ENCODE assay signal across 16 cellular contexts in the genomic region with DNA sequence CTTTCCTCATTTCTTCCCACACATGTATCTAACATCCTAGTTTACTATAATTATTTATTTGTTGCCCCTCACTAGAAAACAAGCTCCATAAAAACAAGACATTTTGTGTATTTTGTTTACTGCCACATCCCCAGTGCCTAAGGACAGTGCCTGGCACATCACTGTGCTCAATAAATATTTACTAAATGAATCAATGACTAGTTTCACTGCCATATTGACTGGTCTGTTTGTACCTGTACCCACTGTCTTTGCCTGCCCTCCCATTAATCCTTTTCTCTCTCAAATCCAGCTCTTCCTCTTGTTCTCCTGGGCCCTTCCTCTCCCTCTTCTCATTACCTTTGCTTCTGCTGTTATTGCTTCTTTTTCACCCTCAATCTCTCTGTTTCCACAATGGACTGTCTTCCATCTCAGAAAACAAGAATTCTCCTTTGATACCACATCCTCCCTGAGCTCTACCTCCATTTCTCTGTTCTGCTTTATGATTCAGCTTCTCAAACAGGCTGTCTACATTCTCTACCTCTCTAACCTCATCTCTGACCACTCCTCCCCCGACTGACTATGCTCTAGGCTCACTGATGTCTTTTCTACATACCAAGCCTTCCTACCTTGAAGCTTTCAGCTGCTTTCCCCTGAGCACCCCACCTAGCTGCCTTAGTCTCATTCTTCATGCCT. TPM values are rescaled to one million over a fixed set of nuclear protein-coding genes. Genes with fewer than 3 reads are reported as not detected.
DNase-seq lines count a peak whose midpoint lies in the region; ATAC-seq and TF ChIP-seq lines count a peak whose summit lies in the region.
"Had no signal": no experiment of that assay in that cellular context is flagged by ENCODE, and none has a peak within 500 bp of the region (broad histone marks: within the 10 kb centered on the region; RNA-seq: fewer than 3 reads in every experiment).

No MANE protein-coding gene starts in this region.

- H3K4me3 Mint-ChIP-seq in activated T-helper 1 cell treated with anti-CD3 and anti-CD28 coated beads, Interleukin-12 subunit alpha, Interleukin-12 subunit beta, Interleukin-2, Interleukin-4 antibody, amounts not matched to agents 30 ng/mL and 10 ng/mL and 1 ng/mL, durations not matched to agents 14 hours and 24 hours and 36 hours: no peak overlapping the region
- H3K4me3 Mint-ChIP-seq: activated naive CD4-positive, alpha-beta T cell treated with anti-CD3 and anti-CD28 coated beads, Interleukin-2, amount 10 ng/mL, durations not matched to agents 7 days and 5 days; CD4-positive, alpha-beta memory T cell; T-cell had no signal

- DNase-seq in kidney glomerular epithelial cell (lab: John Stamatoyannopoulos, UW): peak; percentile 24
- DNase-seq in activated T-helper 1 cell treated with anti-CD3 and anti-CD28 coated beads, Interleukin-12 subunit alpha, Interleukin-12 subunit beta, Interleukin-2, Interleukin-4 antibody, amounts not matched to agents 30 ng/mL and 10 ng/mL and 1 ng/mL, durations not matched to agents 14 hours and 24 hours and 36 hours (ENCODE audit: low spot score): no peak
- no peak for DNase-seq in GM10248 (ENCODE audit: extremely low spot score)
- DNase-seq in NCI-H2081 treated with DMSO at 0.1 percent for 48 hours (lab: John Stamatoyannopoulos, UW): no peak
- DNase-seq: activated naive CD4-positive, alpha-beta T cell treated with anti-CD3 and anti-CD28 coated beads, Interleukin-2, amount 10 ng/mL, durations not matched to agents 7 days and 5 days; CD4-positive, alpha-beta memory T cell; erythroblast; GF-D8; mucosa of descending colon; psoas muscle; T-cell; testis had no signal

- intact Hi-C loops in activated T-helper 1 cell treated with anti-CD3 and anti-CD28 coated beads, Interleukin-12 subunit alpha, Interleukin-12 subunit beta, Interleukin-2, Interleukin-4 antibody, amounts not matched to agents 30 ng/mL and 10 ng/mL and 1 ng/mL, durations not matched to agents 14 hours and 24 hours and 36 hours (cut with micrococcal nuclease): no loop called here

- ATAC-seq in GM18870 (IDR thresholded peaks at IDR 0.05; ENCODE audit: unreplicated experiment) (peak; percentile 61), GM21515 (IDR thresholded peaks at IDR 0.05; ENCODE audit: unreplicated experiment) (peak; percentile 76), HG03108 (IDR thresholded peaks at IDR 0.05; ENCODE audit: unreplicated experiment) (peak; percentile 70), GM21528 (IDR thresholded peaks at IDR 0.05; ENCODE audit: low FRiP score, unreplicated experiment) (no peak)
- ATAC-seq: mucosa of descending colon, psoas muscle, T-cell had no signal

- H3K27me3 Mint-ChIP-seq in activated T-helper 1 cell treated with anti-CD3 and anti-CD28 coated beads, Interleukin-12 subunit alpha, Interleukin-12 subunit beta, Interleukin-2, Interleukin-4 antibody, amounts not matched to agents 30 ng/mL and 10 ng/mL and 1 ng/mL, durations not matched to agents 14 hours and 24 hours and 36 hours (ENCODE audit: insufficient read depth): no peaks in the 10 kb centered on the region
- H3K27me3 Mint-ChIP-seq: CD4-positive, alpha-beta memory T cell had no signal

- H3K36me3 Mint-ChIP-seq in activated T-helper 1 cell treated with anti-CD3 and anti-CD28 coated beads, Interleukin-12 subunit alpha, Interleukin-12 subunit beta, Interleukin-2, Interleukin-4 antibody, amounts not matched to agents 30 ng/mL and 10 ng/mL and 1 ng/mL, durations not matched to agents 14 hours and 24 hours and 36 hours (ENCODE audit: low read depth): no peaks in the 10 kb centered on the region
- H3K36me3 Mint-ChIP-seq: activated naive CD4-positive, alpha-beta T cell treated with anti-CD3 and anti-CD28 coated beads, Interleukin-2, amount 10 ng/mL, durations not matched to agents 7 days and 5 days; CD4-positive, alpha-beta memory T cell; T-cell had no signal

- POLR2A ChIA-PET in GM10248 (lab: Yijun Ruan, JAX): no interaction called here

- no peaks in the 10 kb centered on the region for H3K4me1 Mint-ChIP-seq in activated T-helper 1 cell treated with anti-CD3 and anti-CD28 coated beads, Interleukin-12 subunit alpha, Interleukin-12 subunit beta, Interleukin-2, Interleukin-4 antibody, amounts not matched to agents 30 ng/mL and 10 ng/mL and 1 ng/mL, durations not matched to agents 14 hours and 24 hours and 36 hours (ENCODE audit: low read depth)
- H3K4me1 Mint-ChIP-seq: activated naive CD4-positive, alpha-beta T cell treated with anti-CD3 and anti-CD28 coated beads, Interleukin-2, amount 10 ng/mL, durations not matched to agents 7 days and 5 days; CD4-positive, alpha-beta memory T cell; T-cell had no signal

- TF ChIP-seq CTCF in GM10248 (IDR thresholded peaks at IDR 0.05; ENCODE audit: control extremely low read depth, extremely low read depth, low read depth, missing control alignments): no peak

- no peaks in the 10 kb centered on the region for H3K9me3 Mint-ChIP-seq in activated T-helper 1 cell treated with anti-CD3 and anti-CD28 coated beads, Interleukin-12 subunit alpha, Interleukin-12 subunit beta, Interleukin-2, Interleukin-4 antibody, amounts not matched to agents 30 ng/mL and 10 ng/mL and 1 ng/mL, durations not matched to agents 14 hours and 24 hours and 36 hours
- H3K9me3 Mint-ChIP-seq: activated naive CD4-positive, alpha-beta T cell treated with anti-CD3 and anti-CD28 coated beads, Interleukin-2, amount 10 ng/mL, durations not matched to agents 7 days and 5 days; CD4-positive, alpha-beta memory T cell; T-cell had no signal

- CTCF ChIA-PET in GM10248 (lab: Yijun Ruan, JAX): interaction anchor here (1.3 to 2.4 kb wide), 5 partner anchors 8 to 22 kb away, joined by 3 to 8 read pairs (median 4); a partner anchor contains a TSS

- no peak overlapping the region for H3K27ac Mint-ChIP-seq in activated T-helper 1 cell treated with anti-CD3 and anti-CD28 coated beads, Interleukin-12 subunit alpha, Interleukin-12 subunit beta, Interleukin-2, Interleukin-4 antibody, amounts not matched to agents 30 ng/mL and 10 ng/mL and 1 ng/mL, durations not matched to agents 14 hours and 24 hours and 36 hours
- H3K27ac Mint-ChIP-seq: activated naive CD4-positive, alpha-beta T cell treated with anti-CD3 and anti-CD28 coated beads, Interleukin-2, amount 10 ng/mL, durations not matched to agents 7 days and 5 days; CD4-positive, alpha-beta memory T cell; T-cell had no signal

RNA-seq across cellular contexts. Expression of a gene that starts 8.3 kb away (rescaled TPM):
- total RNA-seq in activated T-helper 1 cell treated with anti-CD3 and anti-CD28 coated beads, Interleukin-12 subunit alpha, Interleukin-12 subunit beta, Interleukin-2, Interleukin-4 antibody, amounts not matched to agents 30 ng/mL and 10 ng/mL and 1 ng/mL, durations not matched to agents 14 hours and 24 hours and 36 hours: 39.3 and 42.7 TPM in 2 replicates
